In the genomic region with DNA sequence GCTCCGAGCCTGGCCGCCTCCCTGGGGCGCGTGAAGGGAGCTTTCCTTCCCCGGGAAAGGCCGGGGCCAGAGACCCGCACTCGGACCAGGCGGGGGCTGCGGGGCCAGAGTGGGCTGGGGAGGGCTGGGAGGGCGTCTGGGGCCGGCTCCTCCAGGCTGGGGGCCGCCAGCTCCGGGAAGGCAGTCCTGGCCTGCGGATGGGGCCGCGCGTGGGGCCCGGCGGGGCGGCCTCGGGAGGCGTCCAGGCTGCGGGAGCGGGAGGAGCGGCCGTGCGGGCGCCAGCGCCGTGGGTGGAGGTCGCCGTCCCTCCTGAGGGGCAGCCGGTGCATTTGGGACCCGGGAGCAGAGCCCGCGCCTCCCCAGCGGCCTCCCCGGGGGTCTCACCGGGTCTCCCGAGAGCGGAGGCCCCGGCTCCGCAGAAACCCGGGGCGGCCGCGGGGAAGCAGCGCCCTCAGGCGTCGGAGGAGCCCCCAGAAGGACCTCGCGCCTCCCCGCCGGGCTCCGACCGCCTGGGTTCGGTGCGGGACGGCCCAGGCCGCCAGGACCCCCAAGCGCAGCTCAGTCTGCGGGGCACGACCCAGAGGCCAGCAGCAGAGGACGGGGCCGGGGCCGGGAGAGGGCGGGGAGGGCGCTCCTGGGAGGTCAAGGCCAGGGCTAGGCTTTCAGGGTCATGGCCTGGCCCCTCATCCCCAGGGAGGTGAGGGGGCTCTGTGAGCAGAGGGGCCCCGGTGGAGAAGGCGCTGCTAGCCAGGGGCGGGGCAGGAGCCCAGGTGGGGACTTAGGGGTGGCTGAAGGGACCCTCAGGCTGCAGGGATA, we compare ENCODE assay signal across 8 cellular contexts. TPM values are rescaled to one million over a fixed set of nuclear protein-coding genes. Genes with fewer than 3 reads are reported as not detected.
A peak's percentile ranks its signal among the peaks of the same experiment; 100 is the strongest.
DNase-seq lines count a peak whose midpoint lies in the region; ATAC-seq and TF ChIP-seq lines count a peak whose summit lies in the region.

No MANE protein-coding gene starts in this region.

- peaks cover 0 to 11% (median 0%) of the 10 kb centered on the region in 5 donors for H3K36me3 Mint-ChIP-seq in naive thymus-derived CD4-positive, alpha-beta T cell
- peaks cover 3% of the 10 kb centered on the region for H3K36me3 Mint-ChIP-seq in type B pancreatic cell

- intact Hi-C loops in naive thymus-derived CD4-positive, alpha-beta T cell (cut with micrococcal nuclease) = loop anchor here (1.0 to 10.0 kb wide), 4 partner anchors 40 to 918 kb away; partner anchors contain the start of genes UBE2G2 (in 2 of the 2) and TRAPPC10 (in 1 of the 2)

- H3K27me3 Mint-ChIP-seq in naive thymus-derived CD4-positive, alpha-beta T cell = no peaks in the 10 kb centered on the region
- peaks cover 64% of the 10 kb centered on the region for H3K27me3 Mint-ChIP-seq in type B pancreatic cell

- H3K4me1 Mint-ChIP-seq in naive thymus-derived CD4-positive, alpha-beta T cell = peaks cover 24 to 43% (median 34%) of the 10 kb centered on the region in 7 donors
- H3K4me1 Mint-ChIP-seq in type B pancreatic cell (ENCODE audit: unreplicated experiment) = peaks cover 3% of the 10 kb centered on the region

- peaks cover 25 to 28% of the 10 kb centered on the region in 2 donors for H3K4me1 ChIP-seq in naive thymus-derived CD4-positive, alpha-beta T cell (ENCODE audit: control insufficient read depth in 2 of 2, insufficient read depth in 2 of 2, low read length in 2 of 2)

- DNase-seq in AG08396 (ENCODE audit: low spot score) (peak; percentile 76), type B pancreatic cell (ENCODE audit: extremely low spot score, unreplicated experiment) (no peak), epidermal melanocyte (ENCODE audit: insufficient read length, low spot score) (no peak)
- peak; percentile 65 for DNase-seq in activated CD4-positive, alpha-beta T cell treated with anti-CD3 and anti-CD28 coated beads for 48 hours
- DNase-seq in effector CD8-positive, alpha-beta T cell (lab: John Stamatoyannopoulos, UW) = peak; percentile 48
- peak; percentile 49 to 84 (median 73) for DNase-seq in naive thymus-derived CD4-positive, alpha-beta T cell

- no peaks in the 10 kb centered on the region for H3K9me3 Mint-ChIP-seq in naive thymus-derived CD4-positive, alpha-beta T cell
- H3K9me3 Mint-ChIP-seq in type B pancreatic cell = no peaks in the 10 kb centered on the region

- CTCF ChIA-PET in naive thymus-derived CD4-positive, alpha-beta T cell (lab: Charles Lee) = interaction anchor here (0.5 to 6.2 kb wide), 16 partner anchors 12 to 196 kb away, joined by 3 to 95 read pairs (median 6); partner anchors contain the start of genes ITGB2 and UBE2G2

- H3K4me3 ChIP-seq in naive thymus-derived CD4-positive, alpha-beta T cell (ENCODE audit: low read length) = peak overlapping the region; percentile 46

- peak overlapping the region; percentile 79 for H3K27ac ChIP-seq in naive thymus-derived CD4-positive, alpha-beta T cell (ENCODE audit: low read depth, low read length)

- no peaks in the 10 kb centered on the region for H3K27me3 ChIP-seq in naive thymus-derived CD4-positive, alpha-beta T cell (ENCODE audit: control insufficient read depth in 2 of 2, insufficient read depth in 2 of 2, low read length in 2 of 2)

- peak overlapping the region; percentile 66 to 97 (median 90) for H3K4me3 Mint-ChIP-seq in naive thymus-derived CD4-positive, alpha-beta T cell
- peak overlapping the region; percentile 22 for H3K4me3 Mint-ChIP-seq in type B pancreatic cell

- H3K9me3 ChIP-seq in naive thymus-derived CD4-positive, alpha-beta T cell (ENCODE audit: control insufficient read depth in 2 of 3, low read length in 3 of 3) = no peaks in the 10 kb centered on the region

- ATAC-seq in HG02642 (IDR thresholded peaks at IDR 0.05; ENCODE audit: poor library complexity, unreplicated experiment) = peak; percentile 32
- peak; percentile 75 for ATAC-seq in naive thymus-derived CD4-positive, alpha-beta T cell
- no peak for ATAC-seq in HG03095 (IDR thresholded peaks at IDR 0.05; ENCODE audit: unreplicated experiment)

- H3K36me3 ChIP-seq in naive thymus-derived CD4-positive, alpha-beta T cell (ENCODE audit: control insufficient read depth in 2 of 3, insufficient read depth in 3 of 3, low read length in 3 of 3) = peaks cover 0 to 5% (median 0%) of the 10 kb centered on the region in 3 experiments

- POLR2A ChIA-PET in naive thymus-derived CD4-positive, alpha-beta T cell (lab: Charles Lee) = interaction anchor here (0.7 to 12.9 kb wide), 13 partner anchors 19 to 134 kb away, joined by 3 to 569 read pairs (median 5); partner anchors contain the start of genes ITGB2, PTTG1IP, SUMO3 and UBE2G2

- H3K27ac Mint-ChIP-seq in naive thymus-derived CD4-positive, alpha-beta T cell = peak overlapping the region in 2 of 9 donors; percentile 20 to 55
- no peak overlapping the region for H3K27ac Mint-ChIP-seq in type B pancreatic cell

- TF ChIP-seq CTCF in type B pancreatic cell (conservative IDR thresholded peaks at IDR 0.05) = peak; percentile 54

RNA-seq across cellular contexts. Expression of gene SLX9, which starts 7.3 kb away (rescaled TPM):
- 10 to 100 TPM; 17.8 to 46.4 (median 20.6) TPM for total RNA-seq in naive thymus-derived CD4-positive, alpha-beta T cell
- polyA plus RNA-seq in naive thymus-derived CD4-positive, alpha-beta T cell = 10 to 100 TPM; 13.2 to 14.9 TPM
- total RNA-seq in type B pancreatic cell (ENCODE audit: low replicate concordance) = 25.6 and 33.3 TPM in 2 replicates

RNA-seq across cellular contexts. Expression of gene ITGB2, which starts 11.9 kb away (rescaled TPM):
- total RNA-seq in naive thymus-derived CD4-positive, alpha-beta T cell = 100 to 1,000 TPM; 280 to 877 (median 371) TPM
- polyA plus RNA-seq in naive thymus-derived CD4-positive, alpha-beta T cell = 100 to 1,000 TPM; 459 to 768 TPM
- 0.36 and 0.80 TPM in 2 replicates for total RNA-seq in type B pancreatic cell (ENCODE audit: low replicate concordance)

RNA-seq across cellular contexts. Expression of gene PTTG1IP, which starts 59.1 kb away (rescaled TPM):
- 100 to 1,000 TPM in 2 of 5 experiments, 10 to 100 TPM in 3; 83.8 to 122 (median 95.6) TPM for total RNA-seq in naive thymus-derived CD4-positive, alpha-beta T cell
- 10 to 100 TPM; 60.9 to 79.8 TPM for polyA plus RNA-seq in naive thymus-derived CD4-positive, alpha-beta T cell
- total RNA-seq in type B pancreatic cell (ENCODE audit: low replicate concordance) = 168 and 195 TPM in 2 replicates

Comparison
In these comparisons a context has a peak if more than half of its experiments do, and no peak if none do; other contexts are left out.
1. DNase-seq: peak in AG08396 (single experiment), activated CD4-positive, alpha-beta T cell treated with anti-CD3 and anti-CD28 coated beads for 48 hours (single experiment), effector CD8-positive, alpha-beta T cell (single experiment) and naive thymus-derived CD4-positive, alpha-beta T cell (9 of 9); none in type B pancreatic cell (single experiment) and epidermal melanocyte (single experiment).
2. RNA of gene ITGB2, which starts 11.9 kb away (total RNA-seq): 280 to 877 TPM in naive thymus-derived CD4-positive, alpha-beta T cell; 0.36 to 0.80 TPM in type B pancreatic cell; every median in the first group is over 100 times any median in the second.